In the genomic region with DNA sequence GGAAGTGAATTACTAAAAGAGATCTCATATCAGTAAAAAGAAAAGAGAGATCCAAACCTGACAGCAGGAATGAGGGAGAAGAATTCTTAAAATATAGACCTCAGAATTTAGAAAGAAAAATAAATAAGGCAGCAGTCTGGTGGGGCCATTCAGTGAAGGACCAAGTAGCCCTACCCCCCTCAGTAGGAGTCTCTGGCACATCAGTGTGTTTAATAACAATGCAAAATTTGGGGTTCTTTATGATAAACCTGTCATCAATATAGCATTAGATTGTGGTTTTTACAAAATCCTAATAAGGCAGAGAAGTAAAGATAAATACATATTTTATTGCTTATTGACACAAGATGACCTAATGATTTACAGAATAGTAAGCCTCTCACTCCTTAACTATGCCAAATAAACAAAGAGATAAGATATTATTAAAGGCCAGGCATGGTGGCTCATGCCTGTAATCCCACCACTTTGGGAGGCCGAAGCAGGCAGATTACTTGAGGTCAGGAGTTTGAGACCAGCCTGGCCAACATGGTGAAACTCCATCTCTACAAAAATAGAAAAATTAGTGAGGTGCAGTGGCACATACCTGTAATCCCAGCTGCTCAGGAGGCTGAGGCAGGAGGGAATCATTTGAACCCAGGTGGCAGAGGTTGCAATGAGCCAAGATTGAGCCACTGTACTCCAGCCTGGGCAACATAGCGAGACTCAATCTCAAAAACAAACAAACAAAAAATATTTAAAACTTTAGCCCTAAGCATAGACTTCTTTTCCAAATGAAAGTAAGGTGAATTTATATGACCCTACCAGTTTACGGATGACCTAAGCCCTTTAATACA, we compare ENCODE assay signal across 1 cellular context.
TF ChIP-seq lines count a peak whose summit lies in the region.

No MANE protein-coding gene starts in this region.

TF ChIP-seq in IMR-90, 13 proteins besides CTCF, POLR2A, EP300 and RAD21:
- TF ChIP-seq SMC3 (IDR thresholded peaks at IDR 0.05; ENCODE audit: low read depth, low read length) (no peak), MXI1 (IDR thresholded peaks at IDR 0.05; ENCODE audit: borderline replicate concordance, low read depth, low read length) (no peak), MAZ (IDR thresholded peaks at IDR 0.05; ENCODE audit: borderline replicate concordance, low read depth, low read length) (no peak), MAFK (IDR thresholded peaks at IDR 0.05; ENCODE audit: low read depth, low read length) (no peak), RFX5 (IDR thresholded peaks at IDR 0.05; ENCODE audit: low read depth, low read length) (no peak), NFE2L2 (IDR thresholded peaks at IDR 0.05; ENCODE audit: low read depth, low read length) (no peak), RCOR1 (IDR thresholded peaks at IDR 0.05; ENCODE audit: insufficient replicate concordance, low read length) (no peak)
TF ChIP-seq in IMR-90: peak in this region for 0.
